In the genomic region with DNA sequence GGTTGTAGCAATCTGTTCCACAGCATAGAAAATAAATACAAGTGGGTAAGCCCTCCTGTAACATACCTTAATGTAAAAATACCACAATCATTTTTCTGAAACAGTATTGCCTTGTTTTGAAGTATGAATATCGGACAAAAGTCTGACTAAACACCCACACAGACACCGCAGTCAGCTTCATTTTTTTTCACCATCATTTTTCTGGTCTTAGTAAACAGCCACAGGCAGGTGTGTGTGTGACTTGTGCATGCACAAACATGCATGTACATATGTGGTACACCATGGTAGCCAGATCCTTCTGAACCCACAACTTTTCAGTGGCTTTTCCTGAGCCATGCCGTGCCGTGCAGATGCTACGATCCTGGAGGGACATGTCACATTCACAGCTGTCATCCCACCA, we compare ENCODE assay signal across 25 cellular contexts.
"Had no signal": no experiment of that assay in that cellular context is flagged by ENCODE, and none has a peak within 500 bp of the region (broad histone marks: within the 10 kb centered on the region; RNA-seq: fewer than 3 reads in every experiment).

No MANE protein-coding gene starts in this region.

- ATAC-seq: activated CD4-positive, alpha-beta T cell treated with anti-CD3 and anti-CD28 coated beads for 36 hours; activated CD8-positive, alpha-beta memory T cell treated with anti-CD3 and anti-CD28 coated beads, Interleukin-2, amount 10 ng/mL, durations not matched to agents 7 days and 5 days; activated CD8-positive, alpha-beta T cell treated with anti-CD3 and anti-CD28 coated beads, Interleukin-2, amount 10 ng/mL, durations not matched to agents 7 days and 5 days; gastroesophageal sphincter; T-helper 17 cell had no signal

- H3K36me3 ChIP-seq: ascending aorta, breast epithelium, esophagus muscularis mucosa, gastroesophageal sphincter had no signal

- H3K4me3 ChIP-seq: ascending aorta, breast epithelium, coronary artery, dorsolateral prefrontal cortex, esophagus muscularis mucosa, gastroesophageal sphincter had no signal

- H3K27me3 ChIP-seq: ascending aorta, breast epithelium, esophagus muscularis mucosa, gastroesophageal sphincter had no signal

- H3K27ac ChIP-seq: ascending aorta, breast epithelium, coronary artery, dorsolateral prefrontal cortex, esophagus muscularis mucosa, gastroesophageal sphincter had no signal

- H3K4me1 ChIP-seq: ascending aorta, breast epithelium, esophagus muscularis mucosa, gastroesophageal sphincter had no signal

- H3K9me3 ChIP-seq: ascending aorta had no signal

- DNase-seq: activated CD4-positive, alpha-beta memory T cell treated with anti-CD3 and anti-CD28 coated beads for 36 hours; activated CD4-positive, alpha-beta T cell treated with anti-CD3 and anti-CD28 coated beads for 36 hours; activated CD4-positive, alpha-beta T cell treated with anti-CD3 and anti-CD28 coated beads, Interleukin-2, amount 10 ng/mL, durations not matched to agents 24 days and 14 days; activated CD4-positive, CD25-positive, alpha-beta regulatory T cell; activated CD4-positive, CD25-positive, alpha-beta regulatory T cell treated with anti-CD3 and anti-CD28 coated beads, Interleukin-2, amount 50 U/mL, for 72 hours; activated CD8-positive, alpha-beta memory T cell treated with anti-CD3 and anti-CD28 coated beads, Interleukin-2, amount 10 ng/mL, durations not matched to agents 7 days and 5 days; activated CD8-positive, alpha-beta memory T cell treated with anti-CD3 and anti-CD28 coated beads, Interleukin-2, amount 50 U/mL, for 4 hours; activated CD8-positive, alpha-beta T cell treated with anti-CD3 and anti-CD28 coated beads, Interleukin-2, amount 10 ng/mL, durations not matched to agents 7 days and 5 days; activated effector memory CD4-positive, alpha-beta T cell treated with anti-CD3 and anti-CD28 coated beads, Interleukin-2, amount 50 U/mL, for 16 hours; activated naive CD4-positive, alpha-beta T cell treated with anti-CD3 and anti-CD28 coated beads for 36 hours; activated naive CD8-positive, alpha-beta T cell treated with anti-CD3 and anti-CD28 coated beads, Interleukin-2, amount 10 ng/mL, durations not matched to agents 7 days and 5 days; activated T-cell treated with anti-CD3 and anti-CD28 coated beads, Interleukin-2, amount 50 U/mL, for 1 hour; activated T-cell treated with anti-CD3 and anti-CD28 coated beads, Interleukin-2, amount 50 U/mL, for 48 hours; dorsolateral prefrontal cortex; effector memory CD4-positive, alpha-beta T cell; endodermal cell; foreskin melanocyte; T-helper 1 cell; T-helper 17 cell; T1000 had no signal
